Comparison of ENCODE assay signal across 23 cellular contexts in genomic region chr1:211009944-211010343, GRCh38.
"Had no signal": no experiment of that assay in that cellular context is flagged by ENCODE, and none has a peak within 500 bp of the region (broad histone marks: within the 10 kb centered on the region; RNA-seq: fewer than 3 reads in every experiment).

No MANE protein-coding gene starts in this region.

- H3K4me3 ChIP-seq: adrenal gland, esophagus muscularis mucosa, heart right ventricle, left ventricle myocardium inferior, mucosa of descending colon, pancreas, smooth muscle cell, suprapubic skin, transverse colon, uterus had no signal

- H3K9me3 Mint-ChIP-seq: activated T-cell treated with anti-CD3 and anti-CD28 coated beads, Interleukin-2, amount 50 U/mL, for 72 hours; stimulated activated naive CD8-positive, alpha-beta T cell treated with anti-CD3 and anti-CD28 coated beads, Interleukin-15, amount 100 ng/mL, for 72 hours had no signal

- DNase-seq: activated CD4-positive, CD25-positive, alpha-beta regulatory T cell treated with anti-CD3 and anti-CD28 coated beads, Interleukin-2, amount 50 U/mL, for 72 hours; activated CD8-positive, alpha-beta memory T cell treated with anti-CD3 and anti-CD28 coated beads for 24 hours; activated CD8-positive, alpha-beta memory T cell treated with anti-CD3 and anti-CD28 coated beads, Interleukin-2, amount 50 U/mL, for 48 hours; activated effector memory CD4-positive, alpha-beta T cell treated with anti-CD3 and anti-CD28 coated beads, Interleukin-2, amount 50 U/mL, for 16 hours; activated naive CD4-positive, alpha-beta T cell treated with anti-CD3 and anti-CD28 coated beads, Interleukin-2, amount 50 U/mL, for 16 hours; activated T-cell treated with anti-CD3 and anti-CD28 coated beads, Interleukin-2, amount 50 U/mL, for 72 hours; adrenal gland; cerebellar nuclear complex; effector CD4-positive, alpha-beta T cell; heart right ventricle; left ventricle myocardium inferior; mucosa of descending colon; naive B cell; pancreas; stimulated activated CD4-positive, alpha-beta T cell treated with anti-CD3 and anti-CD28 coated beads, Interleukin-4, amount 100 ng/mL, for 1 hour; stimulated activated naive CD8-positive, alpha-beta T cell treated with anti-CD3 and anti-CD28 coated beads, Interleukin-15, amount 100 ng/mL, for 72 hours; transverse colon; uterus had no signal

- H3K36me3 Mint-ChIP-seq: memory B cell, naive B cell had no signal

- H3K27ac Mint-ChIP-seq: activated T-cell treated with anti-CD3 and anti-CD28 coated beads, Interleukin-2, amount 50 U/mL, for 72 hours; memory B cell; naive B cell; stimulated activated naive CD8-positive, alpha-beta T cell treated with anti-CD3 and anti-CD28 coated beads, Interleukin-15, amount 100 ng/mL, for 72 hours had no signal

- H3K4me2 ChIP-seq: smooth muscle cell had no signal

- H3K4me3 Mint-ChIP-seq: activated T-cell treated with anti-CD3 and anti-CD28 coated beads, Interleukin-2, amount 50 U/mL, for 72 hours; memory B cell; naive B cell; stimulated activated naive CD8-positive, alpha-beta T cell treated with anti-CD3 and anti-CD28 coated beads, Interleukin-15, amount 100 ng/mL, for 72 hours had no signal

- H3K4me1 Mint-ChIP-seq: memory B cell; naive B cell; stimulated activated naive CD8-positive, alpha-beta T cell treated with anti-CD3 and anti-CD28 coated beads, Interleukin-15, amount 100 ng/mL, for 72 hours had no signal

- H3K27ac ChIP-seq: adrenal gland, esophagus muscularis mucosa, heart right ventricle, left ventricle myocardium inferior, pancreas, suprapubic skin, transverse colon, uterus had no signal

- H3K4me1 ChIP-seq: adrenal gland, esophagus muscularis mucosa, heart right ventricle, left ventricle myocardium inferior, pancreas, suprapubic skin, transverse colon, uterus had no signal

- H3K27me3 ChIP-seq: adrenal gland, pancreas, suprapubic skin, transverse colon, uterus had no signal

- H3K36me3 ChIP-seq: adrenal gland, esophagus muscularis mucosa, heart right ventricle, left ventricle myocardium inferior, pancreas, suprapubic skin, transverse colon, uterus had no signal

- ATAC-seq: activated T-cell treated with anti-CD3 and anti-CD28 coated beads, Interleukin-2, amount 50 U/mL, for 72 hours; heart right ventricle; mucosa of descending colon; pancreas; sciatic nerve; stimulated activated naive CD8-positive, alpha-beta T cell treated with anti-CD3 and anti-CD28 coated beads, Interleukin-15, amount 100 ng/mL, for 72 hours had no signal
